Comparison of ENCODE assay signal across 22 cellular contexts in genomic region chr12:5114436-5114835, GRCh38.
DNase-seq lines count a peak whose midpoint lies in the region; ATAC-seq, FAIRE-seq and TF ChIP-seq lines count a peak whose summit lies in the region.
"Had no signal": no experiment of that assay in that cellular context is flagged by ENCODE, and none has a peak within 500 bp of the region (broad histone marks: within the 10 kb centered on the region; RNA-seq: fewer than 3 reads in every experiment).

No MANE protein-coding gene starts in this region.

- H2BK20ac ChIP-seq in IMR-90 (ENCODE audit: low read depth, low read length), result peak overlapping the region; percentile 57

- peak overlapping the region; percentile 22; the same call in 1 of the 2 replicates for H3K18ac ChIP-seq in IMR-90 (ENCODE audit: low read depth, low read length)

- no peak overlapping the region for H2AFZ ChIP-seq in IMR-90 (replicated peaks; ENCODE audit: low read length, poor library complexity)
- H2AFZ ChIP-seq: GM23248 had no signal

- H3K14ac ChIP-seq in IMR-90 (replicated peaks; ENCODE audit: low read depth, low read length), result peak overlapping the region; percentile 51

- dilution Hi-C loops in IMR-90 (cut with HindIII; ENCODE audit: low sequenced_read_pairs, unreplicated experiment), result no loop called here

- no peaks in the 10 kb centered on the region for H3K27me3 Mint-ChIP-seq in Calu3 (ENCODE audit: unreplicated experiment)
- H3K27me3 Mint-ChIP-seq: CD4-positive, alpha-beta memory T cell had no signal

- H3K56ac ChIP-seq in IMR-90 (ENCODE audit: extremely low read depth, insufficient read depth, low read length), result no peak overlapping the region

- intact Hi-C loops in IMR-90 (cut with micrococcal nuclease) (no loop called here), lower lobe of right lung (cut with DNase I) (no loop called here), upper lobe of right lung (cut with DNase I) (no loop called here), Calu3 (cut with micrococcal nuclease; ENCODE audit: unreplicated experiment) (no loop called here)

- H3K4me1 ChIP-seq in IMR-90 (ENCODE audit: control insufficient read depth, insufficient read depth, low read length) (peaks cover 11% of the 10 kb centered on the region), lower lobe of right lung (no peaks in the 10 kb centered on the region), upper lobe of right lung (no peaks in the 10 kb centered on the region)
- H3K4me1 ChIP-seq: BLaER1, Caco-2, HAP-1 had no signal

- H3K36me3 ChIP-seq in IMR-90 (ENCODE audit: control insufficient read depth, insufficient read depth, low read length) (no peaks in the 10 kb centered on the region), bronchial epithelial cell (ENCODE audit: control insufficient read depth, insufficient read depth, low read length) (no peaks in the 10 kb centered on the region), lower lobe of right lung (no peaks in the 10 kb centered on the region), upper lobe of right lung (no peaks in the 10 kb centered on the region)
- H3K36me3 ChIP-seq: BLaER1, HAP-1, SJSA1 had no signal

- peak overlapping the region in 1 of 2 experiments; percentile 8; a peak in 1 of 4 replicates for H4K8ac ChIP-seq in IMR-90 (ENCODE audit: low read depth in 2 of 2, low read length in 2 of 2)

- no peak overlapping the region for H3K27ac Mint-ChIP-seq in Calu3 (ENCODE audit: unreplicated experiment)
- H3K27ac Mint-ChIP-seq: CD4-positive, alpha-beta memory T cell had no signal

- no peak overlapping the region for H4K5ac ChIP-seq in IMR-90 (ENCODE audit: low read depth, low read length)

- no peak overlapping the region for H3K9ac ChIP-seq in IMR-90 (ENCODE audit: low read depth, low read length)
- H3K9ac ChIP-seq: BLaER1, GM23248 had no signal

- peak overlapping the region; percentile 16; the same call in 1 of the 2 replicates for H3K23ac ChIP-seq in IMR-90 (ENCODE audit: low read depth, low read length)

- no peak overlapping the region for H2BK5ac ChIP-seq in IMR-90 (ENCODE audit: low read depth, low read length, poor library complexity, severe bottlenecking)

- H4K20me1 ChIP-seq in IMR-90 (ENCODE audit: insufficient read depth, low read length), result no peaks in the 10 kb centered on the region
- H4K20me1 ChIP-seq: BLaER1 had no signal

- peaks cover 6% of the 10 kb centered on the region for H3K9me1 ChIP-seq in IMR-90 (ENCODE audit: insufficient read depth, low read length)

- no peaks in the 10 kb centered on the region for H3K36me3 Mint-ChIP-seq in Calu3 (ENCODE audit: insufficient read depth, unreplicated experiment)
- H3K36me3 Mint-ChIP-seq: CD4-positive, alpha-beta memory T cell had no signal

- H3K27ac ChIP-seq in IMR-90 (ENCODE audit: insufficient read depth, low read length), result no peak overlapping the region
- H3K27ac ChIP-seq in lower lobe of right lung, result no peak overlapping the region
- H3K27ac ChIP-seq in upper lobe of right lung, result no peak overlapping the region
- H3K27ac ChIP-seq: BLaER1, GM23248, HL-60, SJSA1 had no signal

- no peak overlapping the region for H3K4me3 Mint-ChIP-seq in Calu3 (ENCODE audit: low read depth, unreplicated experiment)
- H3K4me3 Mint-ChIP-seq: CD4-positive, alpha-beta memory T cell had no signal

- DNase-seq in IMR-90 (peak; percentile 61), bronchial epithelial cell (ENCODE audit: low read depth) (peak; percentile 38), lower lobe of right lung (no peak), upper lobe of right lung (no peak), SHP77 (lab: John Stamatoyannopoulos, UW) (no peak), Calu3 (no peak)
- DNase-seq: ACHN; Caco-2; CD4-positive, alpha-beta memory T cell; GM23248; KG1; NCI-H1092 treated with DMSO at 0.1 percent for 48 hours; NCI-H1436 treated with DMSO at 0.1 percent for 48 hours; NCI-H1930; OCI-M1 had no signal

- H3K9me3 Mint-ChIP-seq in Calu3 (ENCODE audit: low read depth, unreplicated experiment), result peaks cover 4% of the 10 kb centered on the region

- H2BK15ac ChIP-seq in IMR-90 (ENCODE audit: low read depth, low read length), result no peak overlapping the region

- no peaks in the 10 kb centered on the region for H3K79me1 ChIP-seq in IMR-90 (ENCODE audit: low read depth in 1 of 2, low read length in 2 of 2)

- no peak overlapping the region for H2AK5ac ChIP-seq in IMR-90 (ENCODE audit: low read depth, low read length)

- H3K4ac ChIP-seq in IMR-90 (ENCODE audit: low read depth, low read length), result peak overlapping the region; percentile 52

- POLR2A ChIA-PET in IMR-90 (lab: Charles Lee; ENCODE audit: unreplicated experiment), result interaction anchor here (0.6 kb wide), 1 partner anchor 10 kb away, joined by 4 read pairs; no protein-coding TSS in a partner anchor

- BruUV-seq in IMR-90 (replicated peaks; lab: Mats Ljungman, UMichigan) (no TSS peak), Calu3 (replicated peaks; lab: Mats Ljungman, UMichigan) (no TSS peak)

- H3K27me3 ChIP-seq in IMR-90 (ENCODE audit: control insufficient read depth, insufficient read depth, low read length) (no peaks in the 10 kb centered on the region; the same call in 1 of the 2 replicates), bronchial epithelial cell (ENCODE audit: control insufficient read depth, insufficient read depth, low read length) (peaks cover 10% of the 10 kb centered on the region), lower lobe of right lung (ENCODE audit: low read depth) (no peaks in the 10 kb centered on the region), upper lobe of right lung (no peaks in the 10 kb centered on the region)
- H3K27me3 ChIP-seq: BLaER1 had no signal

- H3K4me1 Mint-ChIP-seq in Calu3 (ENCODE audit: low read depth, unreplicated experiment), result no peaks in the 10 kb centered on the region

- ATAC-seq in IMR-90 (ENCODE audit: low read depth), result no peak
- ATAC-seq in lower lobe of right lung, result peak; percentile 80 to 88
- peak; percentile 75 for ATAC-seq in upper lobe of right lung
- no peak for ATAC-seq in GM21576 (IDR thresholded peaks at IDR 0.05; ENCODE audit: unreplicated experiment)

- H3K4me2 ChIP-seq in IMR-90 (ENCODE audit: low read depth, low read length), result no peak overlapping the region
- H3K4me2 ChIP-seq: BLaER1 had no signal

- in situ Hi-C loops in IMR-90 (cut with MboI; ENCODE audit: low sequenced_read_pairs), result no loop called here

- CTCF ChIA-PET in IMR-90 (lab: Yijun Ruan, JAX) (no interaction called here), Calu3 (lab: Charles Lee) (no interaction called here)

- no peak for TF ChIP-seq POLR2A in IMR-90 (IDR thresholded peaks at IDR 0.05; ENCODE audit: low read depth, low read length)

- H3K4me3 ChIP-seq in IMR-90 (ENCODE audit: insufficient read depth, low read depth, low read length) (no peak overlapping the region), bronchial epithelial cell (ENCODE audit: low read depth, low read length) (no peak overlapping the region), lower lobe of right lung (no peak overlapping the region), upper lobe of right lung (no peak overlapping the region)
- H3K4me3 ChIP-seq: BLaER1, GM23248, HAP-1, SJSA1 had no signal

- no peak for FAIRE-seq in bronchial epithelial cell (lab: Jason Lieb, UNC)
- FAIRE-seq: G401.6, RCC 7860 had no signal

- H3K9me3 ChIP-seq in IMR-90 (ENCODE audit: control insufficient read depth, insufficient read depth, low read length) (no peaks in the 10 kb centered on the region), lower lobe of right lung (no peaks in the 10 kb centered on the region), upper lobe of right lung (no peaks in the 10 kb centered on the region)
- H3K9me3 ChIP-seq: BLaER1, Caco-2, HAP-1, SJSA1 had no signal

- TF ChIP-seq CTCF in IMR-90 (conservative IDR thresholded peaks at IDR 0.05; ENCODE audit: low read depth, low read length), result no peak
- TF ChIP-seq CTCF in bronchial epithelial cell (IDR thresholded peaks at IDR 0.05; ENCODE audit: insufficient read depth, low read length, severe bottlenecking), result no peak
- TF ChIP-seq CTCF in lower lobe of right lung (IDR thresholded peaks at IDR 0.05), result no peak
- TF ChIP-seq CTCF in upper lobe of right lung (IDR thresholded peaks at IDR 0.05), result no peak
- TF ChIP-seq CTCF in Calu3 (IDR thresholded peaks at IDR 0.05; ENCODE audit: unreplicated experiment), result no peak

- H4K91ac ChIP-seq in IMR-90 (ENCODE audit: insufficient read depth, low read depth, low read length), result peak overlapping the region; percentile 58

- peak overlapping the region; percentile 19; the same call in 1 of the 2 replicates for H2BK120ac ChIP-seq in IMR-90 (ENCODE audit: low read depth, low read length)

- TF ChIP-seq RAD21 in IMR-90 (IDR thresholded peaks at IDR 0.05; ENCODE audit: low read length), result no peak

- H2AK9ac ChIP-seq in IMR-90 (replicated peaks; ENCODE audit: low read depth, low read length, poor library complexity), result peak overlapping the region; percentile 71

- WGBS in IMR-90 (ENCODE audit: extremely low coverage in 2 of 2, insufficient read length in 1 of 2), 2 experiments, result 40% methylated on average over 1 of the region's 7 CpGs; no CpG with 5 or more reads in 1 of the 2 experiments

TF ChIP-seq in IMR-90, 13 proteins besides CTCF, POLR2A, EP300 and RAD21:
- TF ChIP-seq RFX5 (IDR thresholded peaks at IDR 0.05; ENCODE audit: low read depth, low read length) (no peak), CEBPB (IDR thresholded peaks at IDR 0.05; ENCODE audit: low read depth, low read length) (peak; percentile 32; the same call in 1 of the 2 replicates)
TF ChIP-seq in IMR-90: peak in this region for 1.

Comparison
In these comparisons a context has a peak if more than half of its experiments do, and no peak if none do; other contexts are left out.
1. ATAC-seq: peak in lower lobe of right lung (2 of 2) and upper lobe of right lung (single experiment); none in IMR-90 (single experiment) and GM21576 (single experiment).
2. DNase-seq: peak in IMR-90 (single experiment) and bronchial epithelial cell (single experiment); none in lower lobe of right lung (single experiment), upper lobe of right lung (single experiment), SHP77 (0 of 2) and Calu3 (single experiment).